In genomic region chr19:31515931-31516330, GRCh38 we compare ENCODE assay signal across 19 cellular contexts.
DNase-seq lines count a peak whose midpoint lies in the region; ATAC-seq and TF ChIP-seq lines count a peak whose summit lies in the region.
"Had no signal": no experiment of that assay in that cellular context is flagged by ENCODE, and none has a peak within 500 bp of the region (broad histone marks: within the 10 kb centered on the region; RNA-seq: fewer than 3 reads in every experiment).

No MANE protein-coding gene starts in this region.

- H3K4me3 ChIP-seq in GM23248: 0 out of 2 replicates have a peak overlapping the region, but pooled peaks have one; percentile 18
- H3K4me3 ChIP-seq in SK-N-MC: peak overlapping the region; percentile 43; the same call in 1 of the 2 replicates

- H4K20me1 ChIP-seq in GM23248 (ENCODE audit: insufficient read depth): no peaks in the 10 kb centered on the region

- H3K4me3 Mint-ChIP-seq in osteocyte (ENCODE audit: unreplicated experiment): no peak overlapping the region

- H3F3A ChIP-seq in GM23248 (ENCODE audit: insufficient read depth): no peaks in the 10 kb centered on the region

- H3K9me3 Mint-ChIP-seq in osteocyte (ENCODE audit: unreplicated experiment): peaks cover 2% of the 10 kb centered on the region

- in situ Hi-C loops in GM23248 (cut with MboI): no loop called here

- H3K79me2 ChIP-seq in GM23248 (ENCODE audit: insufficient read depth): no peaks in the 10 kb centered on the region

- no peak for TF ChIP-seq CTCF in osteocyte (IDR thresholded peaks at IDR 0.05)

- H3K36me3 Mint-ChIP-seq in osteocyte (ENCODE audit: unreplicated experiment): no peaks in the 10 kb centered on the region
- H3K36me3 Mint-ChIP-seq: IgD-negative memory B cell had no signal

- H3K9ac ChIP-seq in GM23248: no peak overlapping the region
- no peak overlapping the region for H3K9ac ChIP-seq in SK-N-MC (ENCODE audit: insufficient read length)

- no peak for ATAC-seq in GM21447 (IDR thresholded peaks at IDR 0.05; ENCODE audit: unreplicated experiment)
- ATAC-seq: PC-3, SK-N-SH treated with all-trans-retinoic acid at 6 μM for 48 hours had no signal

- H3K9me3 ChIP-seq in GM23248 (ENCODE audit: low read depth) (no peaks in the 10 kb centered on the region), SK-N-MC (ENCODE audit: low read depth, low read length) (peaks cover 6% of the 10 kb centered on the region; the same call in 1 of the 2 replicates)

- no peaks in the 10 kb centered on the region for H3K27me3 Mint-ChIP-seq in osteocyte (ENCODE audit: unreplicated experiment)
- H3K27me3 Mint-ChIP-seq: IgD-negative memory B cell had no signal

- H2AFZ ChIP-seq in GM23248: no peak overlapping the region

- DNase-seq in GM23248: peak; percentile 56
- no peak for DNase-seq in SK-N-MC (ENCODE audit: low read depth, low spot score)
- DNase-seq in fibroblast of peridontal ligament (ENCODE audit: extremely low read depth): peak; percentile 14
- peak; percentile 68 for DNase-seq in osteocyte (ENCODE audit: extremely low spot score, unreplicated experiment)
- no peak for DNase-seq in GM19240 (ENCODE audit: insufficient read length, low spot score)
- DNase-seq in NCI-H2227 treated with DMSO at 0.1 percent for 48 hours (lab: John Stamatoyannopoulos, UW): no peak
- DNase-seq: C1 segment of cervical spinal cord; DMS153; EL; HCEC 1CT; NCI-H1436 treated with DMSO at 0.1 percent for 48 hours; NCI-H2081 treated with DMSO at 0.1 percent for 48 hours; NCI-H226; NCI-H69; NK-92 treated with Interleukin-12 subunit alpha and Interleukin-12 subunit beta, amount 100 ng/mL, for 24 hours; PC-3 had no signal

- H3K27me3 ChIP-seq in GM23248 (replicated peaks; ENCODE audit: insufficient read depth): peaks cover 28% of the 10 kb centered on the region

- WGBS in GM23248 (ENCODE audit: low coverage in 1 of 2, low lambda C conversion rate in 2 of 2, missing lambda C conversion rate in 2 of 2), 2 experiments: 19 to 21% methylated on average over 18 of the region's 18 CpGs

- H3K27ac Mint-ChIP-seq in osteocyte (ENCODE audit: unreplicated experiment): no peak overlapping the region
- H3K27ac Mint-ChIP-seq: IgD-negative memory B cell had no signal

- H3K4me2 ChIP-seq in GM23248 (ENCODE audit: unreplicated experiment): peak overlapping the region; percentile 36

- H3K9me2 ChIP-seq in GM23248 (ENCODE audit: insufficient read depth): no peaks in the 10 kb centered on the region

- H3K4me1 ChIP-seq in GM23248 (ENCODE audit: insufficient read depth): no peaks in the 10 kb centered on the region

- no peaks in the 10 kb centered on the region for H3K36me3 ChIP-seq in GM23248 (ENCODE audit: low read depth)
- H3K36me3 ChIP-seq in SK-N-MC (ENCODE audit: insufficient read depth, low read length): no peaks in the 10 kb centered on the region

- no peak overlapping the region for H3K27ac ChIP-seq in GM23248
- H3K27ac ChIP-seq in SK-N-MC: no peak overlapping the region

- H3K4me1 Mint-ChIP-seq in osteocyte (ENCODE audit: unreplicated experiment): no peaks in the 10 kb centered on the region
- H3K4me1 Mint-ChIP-seq: IgD-negative memory B cell had no signal

Comparison
In these comparisons a context has a peak if more than half of its experiments do, and no peak if none do; other contexts are left out.
1. DNase-seq: peak in GM23248 (single experiment), fibroblast of peridontal ligament (single experiment) and osteocyte (single experiment); none in SK-N-MC (single experiment), GM19240 (single experiment) and NCI-H2227 treated with DMSO at 0.1 percent for 48 hours (single experiment).